Comparison of ENCODE assay signal across 1 cellular context in the genomic region with DNA sequence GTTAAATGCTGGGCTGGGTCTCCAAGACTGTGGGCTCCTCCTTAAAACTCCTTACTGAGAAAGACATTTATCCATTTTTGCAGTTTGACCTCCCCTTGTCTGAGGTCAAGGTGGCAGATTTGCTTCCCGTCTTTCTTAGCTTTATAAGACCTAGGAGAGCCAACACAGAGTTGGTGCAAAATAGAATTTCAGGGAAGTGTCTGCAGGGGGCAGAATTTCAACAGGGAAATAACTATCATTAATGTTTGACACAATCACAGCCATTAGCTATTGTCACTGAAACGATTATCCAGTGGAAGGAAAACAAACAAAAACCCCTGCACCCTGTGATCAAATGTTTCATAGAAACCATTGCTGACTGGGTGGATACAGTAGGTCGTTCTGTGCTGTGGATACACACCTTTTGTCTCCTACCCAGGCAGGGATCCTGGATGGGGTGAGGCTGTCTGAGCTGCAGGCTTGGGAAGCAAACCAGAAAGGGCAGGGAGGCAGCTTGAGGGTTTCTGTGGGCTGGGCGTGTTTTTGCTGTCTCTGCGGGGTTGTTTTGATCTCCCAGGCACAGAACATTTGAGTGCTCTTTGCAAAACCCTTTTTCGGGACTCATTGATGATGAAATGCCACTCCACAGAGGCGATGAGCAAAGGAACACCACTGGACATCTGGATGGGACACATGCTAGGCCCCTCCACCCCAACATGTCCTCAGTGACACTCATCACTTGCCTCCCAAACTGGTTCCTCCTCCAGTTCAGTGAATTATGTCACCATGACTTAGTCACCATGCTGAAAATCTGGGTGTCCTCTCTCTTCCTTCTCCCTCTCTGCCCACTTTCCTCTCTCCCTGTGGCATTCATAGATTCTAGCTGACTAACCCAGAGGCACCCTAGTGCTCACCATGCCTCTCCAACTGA.
TF ChIP-seq lines count a peak whose summit lies in the region.

No MANE protein-coding gene starts in this region.

TF ChIP-seq in HepG2, 621 proteins besides CTCF, POLR2A, EP300 and RAD21 (continued from another document):
- TF ChIP-seq, protein P1, sequence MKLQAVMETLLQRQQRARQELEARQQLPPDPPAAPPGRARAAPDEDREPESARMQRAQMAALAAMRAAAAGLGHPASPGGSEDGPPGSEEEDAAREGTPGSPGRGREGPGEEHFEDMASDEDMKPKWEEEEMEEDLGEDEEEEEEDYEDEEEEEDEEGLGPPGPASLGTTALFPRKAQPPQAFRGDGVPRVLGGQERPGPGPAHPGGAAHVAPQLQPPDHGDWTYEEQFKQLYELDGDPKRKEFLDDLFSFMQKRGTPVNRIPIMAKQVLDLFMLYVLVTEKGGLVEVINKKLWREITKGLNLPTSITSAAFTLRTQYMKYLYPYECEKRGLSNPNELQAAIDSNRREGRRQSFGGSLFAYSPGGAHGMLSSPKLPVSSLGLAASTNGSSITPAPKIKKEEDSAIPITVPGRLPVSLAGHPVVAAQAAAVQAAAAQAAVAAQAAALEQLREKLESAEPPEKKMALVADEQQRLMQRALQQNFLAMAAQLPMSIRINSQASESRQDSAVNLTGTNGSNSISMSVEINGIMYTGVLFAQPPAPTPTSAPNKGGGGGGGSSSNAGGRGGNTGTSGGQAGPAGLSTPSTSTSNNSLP (IDR thresholded peaks at IDR 0.05; ENCODE audit: low read depth, low read length), result 0 out of 2 replicates have a peak, but pooled peaks have one; percentile 34
- TF ChIP-seq ZNF781 (CRISPR knock-in tag; IDR thresholded peaks at IDR 0.05; ENCODE audit: borderline replicate concordance, not compliant biosample characterization), result peak; percentile 64
- 0 out of 2 replicates have a peak, but pooled peaks have one; percentile 62 for TF ChIP-seq ZNF251 (CRISPR knock-in tag; IDR thresholded peaks at IDR 0.05)
- TF ChIP-seq ELF3 (CRISPR knock-in tag; IDR thresholded peaks at IDR 0.05), result 0 out of 2 replicates have a peak, but pooled peaks have one; percentile 38
- no peak for TF ChIP-seq NR1H2 (CRISPR knock-in tag; IDR thresholded peaks at IDR 0.05; ENCODE audit: borderline replicate concordance, low read depth)
- TF ChIP-seq ZSCAN31 (CRISPR knock-in tag; IDR thresholded peaks at IDR 0.05; ENCODE audit: low read depth), result no peak
- TF ChIP-seq FOXP1 (IDR thresholded peaks at IDR 0.05), result no peak
- TF ChIP-seq FOXP1 (CRISPR knock-in tag; IDR thresholded peaks at IDR 0.05), result no peak
- no peak for TF ChIP-seq SOX6 (IDR thresholded peaks at IDR 0.05)
- TF ChIP-seq SOX6 (CRISPR knock-in tag; IDR thresholded peaks at IDR 0.05), result peak; percentile 58
- no peak for TF ChIP-seq NONO (IDR thresholded peaks at IDR 0.05)
- 0 out of 2 replicates have a peak, but pooled peaks have one; percentile 35 for TF ChIP-seq NONO (CRISPR knock-in tag; conservative IDR thresholded peaks at IDR 0.05)
- TF ChIP-seq, protein P2, sequence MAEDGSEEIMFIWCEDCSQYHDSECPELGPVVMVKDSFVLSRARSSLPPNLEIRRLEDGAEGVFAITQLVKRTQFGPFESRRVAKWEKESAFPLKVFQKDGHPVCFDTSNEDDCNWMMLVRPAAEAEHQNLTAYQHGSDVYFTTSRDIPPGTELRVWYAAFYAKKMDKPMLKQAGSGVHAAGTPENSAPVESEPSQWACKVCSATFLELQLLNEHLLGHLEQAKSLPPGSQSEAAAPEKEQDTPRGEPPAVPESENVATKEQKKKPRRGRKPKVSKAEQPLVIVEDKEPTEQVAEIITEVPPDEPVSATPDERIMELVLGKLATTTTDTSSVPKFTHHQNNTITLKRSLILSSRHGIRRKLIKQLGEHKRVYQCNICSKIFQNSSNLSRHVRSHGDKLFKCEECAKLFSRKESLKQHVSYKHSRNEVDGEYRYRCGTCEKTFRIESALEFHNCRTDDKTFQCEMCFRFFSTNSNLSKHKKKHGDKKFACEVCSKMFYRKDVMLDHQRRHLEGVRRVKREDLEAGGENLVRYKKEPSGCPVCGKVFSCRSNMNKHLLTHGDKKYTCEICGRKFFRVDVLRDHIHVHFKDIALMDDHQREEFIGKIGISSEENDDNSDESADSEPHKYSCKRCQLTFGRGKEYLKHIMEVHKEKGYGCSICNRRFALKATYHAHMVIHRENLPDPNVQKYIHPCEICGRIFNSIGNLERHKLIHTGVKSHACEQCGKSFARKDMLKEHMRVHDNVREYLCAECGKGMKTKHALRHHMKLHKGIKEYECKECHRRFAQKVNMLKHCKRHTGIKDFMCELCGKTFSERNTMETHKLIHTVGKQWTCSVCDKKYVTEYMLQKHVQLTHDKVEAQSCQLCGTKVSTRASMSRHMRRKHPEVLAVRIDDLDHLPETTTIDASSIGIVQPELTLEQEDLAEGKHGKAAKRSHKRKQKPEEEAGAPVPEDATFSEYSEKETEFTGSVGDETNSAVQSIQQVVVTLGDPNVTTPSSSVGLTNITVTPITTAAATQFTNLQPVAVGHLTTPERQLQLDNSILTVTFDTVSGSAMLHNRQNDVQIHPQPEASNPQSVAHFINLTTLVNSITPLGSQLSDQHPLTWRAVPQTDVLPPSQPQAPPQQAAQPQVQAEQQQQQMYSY (CRISPR knock-in tag; IDR thresholded peaks at IDR 0.05), result no peak
- TF ChIP-seq ZNF292 (CRISPR knock-in tag; IDR thresholded peaks at IDR 0.05; ENCODE audit: borderline replicate concordance, low read depth), result peak; percentile 45; the same call in 1 of the 2 replicates
- TF ChIP-seq, protein P3, sequence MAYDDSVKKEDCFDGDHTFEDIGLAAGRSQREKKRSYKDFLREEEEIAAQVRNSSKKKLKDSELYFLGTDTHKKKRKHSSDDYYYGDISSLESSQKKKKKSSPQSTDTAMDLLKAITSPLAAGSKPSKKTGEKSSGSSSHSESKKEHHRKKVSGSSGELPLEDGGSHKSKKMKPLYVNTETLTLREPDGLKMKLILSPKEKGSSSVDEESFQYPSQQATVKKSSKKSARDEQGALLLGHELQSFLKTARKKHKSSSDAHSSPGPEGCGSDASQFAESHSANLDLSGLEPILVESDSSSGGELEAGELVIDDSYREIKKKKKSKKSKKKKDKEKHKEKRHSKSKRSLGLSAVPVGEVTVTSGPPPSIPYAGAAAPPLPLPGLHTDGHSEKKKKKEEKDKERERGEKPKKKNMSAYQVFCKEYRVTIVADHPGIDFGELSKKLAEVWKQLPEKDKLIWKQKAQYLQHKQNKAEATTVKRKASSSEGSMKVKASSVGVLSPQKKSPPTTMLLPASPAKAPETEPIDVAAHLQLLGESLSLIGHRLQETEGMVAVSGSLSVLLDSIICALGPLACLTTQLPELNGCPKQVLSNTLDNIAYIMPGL (CRISPR knock-in tag; IDR thresholded peaks at IDR 0.05; ENCODE audit: borderline replicate concordance in 1 of 2, low read depth in 1 of 2), result peak in 1 of 2 experiments; percentile 24; a peak in 1 of 4 replicates
- 0 out of 2 replicates have a peak, but pooled peaks have one; percentile 47 for TF ChIP-seq ZNF556 (CRISPR knock-in tag; IDR thresholded peaks at IDR 0.05; ENCODE audit: borderline replicate concordance)
- peak; percentile 37 for TF ChIP-seq ZNF687 (CRISPR knock-in tag; IDR thresholded peaks at IDR 0.05)
- peak; percentile 57; the same call in 1 of the 2 replicates for TF ChIP-seq POGZ (CRISPR knock-in tag; IDR thresholded peaks at IDR 0.05)
- TF ChIP-seq SAFB2 (CRISPR knock-in tag; IDR thresholded peaks at IDR 0.05; ENCODE audit: borderline replicate concordance, low read depth), result no peak
- TF ChIP-seq, protein P4, sequence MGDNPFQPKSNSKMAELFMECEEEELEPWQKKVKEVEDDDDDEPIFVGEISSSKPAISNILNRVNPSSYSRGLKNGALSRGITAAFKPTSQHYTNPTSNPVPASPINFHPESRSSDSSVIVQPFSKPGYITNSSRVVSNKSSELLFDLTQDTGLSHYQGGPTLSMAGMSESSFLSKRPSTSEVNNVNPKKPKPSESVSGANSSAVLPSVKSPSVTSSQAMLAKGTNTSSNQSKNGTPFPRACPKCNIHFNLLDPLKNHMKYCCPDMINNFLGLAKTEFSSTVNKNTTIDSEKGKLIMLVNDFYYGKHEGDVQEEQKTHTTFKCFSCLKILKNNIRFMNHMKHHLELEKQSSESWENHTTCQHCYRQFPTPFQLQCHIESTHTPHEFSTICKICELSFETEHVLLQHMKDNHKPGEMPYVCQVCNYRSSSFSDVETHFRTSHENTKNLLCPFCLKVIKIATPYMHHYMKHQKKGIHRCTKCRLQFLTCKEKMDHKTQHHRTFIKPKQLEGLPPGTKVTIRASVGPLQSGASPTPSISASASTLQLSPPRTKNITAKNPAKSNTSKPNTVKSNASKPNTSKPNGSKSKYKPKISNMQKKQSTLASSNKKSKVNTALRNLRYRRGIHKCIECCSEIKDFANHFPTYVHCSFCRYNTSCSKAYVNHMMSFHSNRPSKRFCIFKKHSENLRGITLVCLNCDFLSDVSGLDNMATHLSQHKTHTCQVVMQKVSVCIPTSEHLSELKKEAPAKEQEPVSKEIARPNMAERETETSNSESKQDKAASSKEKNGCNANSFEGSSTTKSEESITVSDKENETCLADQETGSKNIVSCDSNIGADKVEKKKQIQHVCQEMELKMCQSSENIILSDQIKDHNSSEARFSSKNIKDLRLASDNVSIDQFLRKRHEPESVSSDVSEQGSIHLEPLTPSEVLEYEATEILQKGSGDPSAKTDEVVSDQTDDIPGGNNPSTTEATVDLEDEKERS (CRISPR knock-in tag; IDR thresholded peaks at IDR 0.05), result peak; percentile 80; the same call in 1 of the 2 replicates
TF ChIP-seq in HepG2: peak in this region for 19.
